ENCODE assay signal across 17 cellular contexts in the genomic region with DNA sequence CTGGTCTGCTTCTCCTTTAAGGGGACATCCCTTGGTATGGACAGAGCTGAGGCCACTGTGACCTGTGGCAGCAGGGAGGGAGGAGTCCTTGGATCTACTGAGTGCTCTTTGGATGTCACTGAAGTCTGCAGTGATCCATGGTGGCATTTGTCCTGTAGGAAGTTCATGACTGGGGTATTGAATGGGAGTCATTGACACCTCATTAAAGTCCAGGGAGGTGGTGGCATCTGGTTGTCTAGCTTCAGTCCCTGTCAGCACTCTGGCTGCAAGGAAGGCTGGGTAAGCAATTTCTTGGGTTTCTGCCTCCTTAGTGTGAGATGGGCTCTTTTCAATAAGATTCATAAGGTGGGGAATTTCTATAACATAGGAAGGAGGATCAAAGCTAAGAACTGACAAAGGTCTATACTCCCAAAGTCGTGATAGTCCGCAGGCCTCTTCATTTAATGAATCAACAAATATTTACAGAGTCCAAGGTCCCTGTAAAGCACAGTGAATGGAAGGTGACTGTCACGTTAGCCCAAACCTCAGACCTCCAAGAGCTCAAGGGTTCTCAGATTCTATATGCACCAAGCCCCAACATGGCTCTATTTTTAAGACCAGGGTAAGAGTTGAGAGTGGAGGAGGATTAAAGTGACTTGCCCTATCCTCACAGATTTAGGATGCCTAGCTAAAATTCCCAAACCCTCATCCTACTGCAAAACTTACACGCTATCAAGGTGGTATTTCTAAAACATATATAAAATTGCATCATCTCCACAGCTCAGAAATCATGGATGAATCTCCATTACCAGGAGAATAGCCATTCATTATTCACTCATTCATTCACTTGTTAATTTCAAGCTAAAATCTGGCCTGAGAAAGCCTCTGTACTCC. TPM values are rescaled to one million over a fixed set of nuclear protein-coding genes. Genes with fewer than 3 reads are reported as not detected.
DNase-seq lines count a peak whose midpoint lies in the region; ATAC-seq, FAIRE-seq and TF ChIP-seq lines count a peak whose summit lies in the region.
"Had no signal": no experiment of that assay in that cellular context is flagged by ENCODE, and none has a peak within 500 bp of the region (broad histone marks: within the 10 kb centered on the region; RNA-seq: fewer than 3 reads in every experiment).

No MANE protein-coding gene starts in this region.

- no peak overlapping the region for H4K8ac ChIP-seq in H9 (replicated peaks; ENCODE audit: insufficient read length, low read depth, low read length)

- H3K18ac ChIP-seq in H9 (ENCODE audit: insufficient read length, low read depth, low read length): no peak overlapping the region

- H3K9ac ChIP-seq in H9 (ENCODE audit: extremely low read depth, insufficient read length, low read length) (no peak overlapping the region), K562 (ENCODE audit: insufficient read depth in 1 of 2, low read depth in 2 of 2, low read length in 2 of 2) (no peak overlapping the region), liver (ENCODE audit: low read depth in 1 of 2, low read length in 2 of 2) (no peak overlapping the region)

- no peak overlapping the region for H3K4me3 ChIP-seq in K562
- H3K4me3 ChIP-seq in liver (ENCODE audit: low read depth in 1 of 3, low read length in 3 of 3): no peak overlapping the region

- H4K5ac ChIP-seq in H9 (ENCODE audit: insufficient read length, low read depth, low read length): no peak overlapping the region

- H2BK15ac ChIP-seq in H9 (ENCODE audit: low read depth, low read length): no peak overlapping the region

- no peak overlapping the region for H3K56ac ChIP-seq in H9 (ENCODE audit: insufficient read length, low read depth, low read length)

- H3K27ac ChIP-seq in H9 (ENCODE audit: insufficient read length, low read depth, low read length) (no peak overlapping the region), K562 (ENCODE audit: extremely low read depth, low read depth, low read length) (no peak overlapping the region), liver (ENCODE audit: low read depth in 1 of 2, low read length in 2 of 2) (no peak overlapping the region)

- no peak overlapping the region for H3T11ph ChIP-seq in H9 (ENCODE audit: low read length)

- H3K4me1 ChIP-seq in H9 (ENCODE audit: insufficient read depth, low read length) (peaks cover 3% of the 10 kb centered on the region; the same call in 1 of the 2 replicates), K562 (replicated peaks in 1 of 2; ENCODE audit: control insufficient read depth in 2 of 2, insufficient read depth in 2 of 2, low read length in 2 of 2) (no peaks in the 10 kb centered on the region), liver (ENCODE audit: control insufficient read depth in 4 of 4, insufficient read depth in 4 of 4, low read length in 3 of 4) (peaks cover 0 to 14% (median 4%) of the 10 kb centered on the region in 4 donors)

- no peak overlapping the region for H3K14ac ChIP-seq in H9 (ENCODE audit: insufficient read depth, low read length)

- no peak overlapping the region for H3K27ac Mint-ChIP-seq in H9
- H3K27ac Mint-ChIP-seq in activated CD8-positive, alpha-beta memory T cell treated with anti-CD3 and anti-CD28 coated beads, Interleukin-2, amount 10 ng/mL, durations not matched to agents 7 days and 5 days: no peak overlapping the region
- H3K27ac Mint-ChIP-seq: B cell; CD4-positive, alpha-beta memory T cell; IgD-negative memory B cell had no signal

- no peak overlapping the region for H2BK12ac ChIP-seq in H9 (ENCODE audit: insufficient read length, low read depth, low read length)

- H3K36me3 ChIP-seq in K562 (ENCODE audit: control insufficient read depth, insufficient read depth, low read length) (no peaks in the 10 kb centered on the region), liver (ENCODE audit: control insufficient read depth in 4 of 4, insufficient read depth in 3 of 4, low read depth in 1 of 4, low read length in 3 of 4) (no peaks in the 10 kb centered on the region)

- H4K20me1 ChIP-seq in H9 (ENCODE audit: control insufficient read depth, insufficient read depth, insufficient read length): no peaks in the 10 kb centered on the region
- H4K20me1 ChIP-seq in K562 (replicated peaks; ENCODE audit: control insufficient read depth, insufficient read depth, low read length): no peaks in the 10 kb centered on the region

- H3K27me3 ChIP-seq in H9 (ENCODE audit: insufficient read depth, low read length): peaks cover 2% of the 10 kb centered on the region; the same call in 1 of the 2 replicates
- peaks cover 9 to 19% of the 10 kb centered on the region in 2 experiments; a peak in 4 of 5 replicates for H3K27me3 ChIP-seq in K562 (ENCODE audit: control insufficient read depth in 2 of 2, insufficient read depth in 2 of 2, low read length in 2 of 2)
- no peaks in the 10 kb centered on the region for H3K27me3 ChIP-seq in liver (ENCODE audit: control insufficient read depth in 4 of 4, insufficient read depth in 4 of 4, low read length in 3 of 4)

- H3K79me1 ChIP-seq in H9 (ENCODE audit: insufficient read depth, low read depth, low read length, poor library complexity, severe bottlenecking): no peaks in the 10 kb centered on the region

- H3K23me2 ChIP-seq in H9 (ENCODE audit: insufficient read length, low read depth, low read length, poor library complexity, severe bottlenecking): no peaks in the 10 kb centered on the region

- ATAC-seq in K562 (no peak), HG03342 (IDR thresholded peaks at IDR 0.05; ENCODE audit: unreplicated experiment) (no peak)
- no peak for ATAC-seq in activated CD8-positive, alpha-beta memory T cell treated with anti-CD3 and anti-CD28 coated beads, Interleukin-2, amount 10 ng/mL, durations not matched to agents 7 days and 5 days
- ATAC-seq: HCT116 had no signal

- WGBS in H9 (ENCODE audit: extremely low coverage, insufficient read length, low lambda C conversion rate): no CpG with 5 or more reads among the region's 4 CpGs
- WGBS in K562 (ENCODE audit: insufficient coverage, low coverage, missing lambda C conversion rate): 1% methylated on average over 4 of the region's 4 CpGs
- WGBS in liver: 16% methylated on average over 4 of the region's 4 CpGs

- no peak for TF ChIP-seq CTCF in H9 (conservative IDR thresholded peaks at IDR 0.05)
- TF ChIP-seq CTCF in K562 (IDR thresholded peaks at IDR 0.05 in 2 of 3, conservative IDR thresholded peaks at IDR 0.05 in 1 of 3; ENCODE audit: insufficient read depth in 2 of 3, low read depth in 1 of 3, low read length in 3 of 3): no peak
- TF ChIP-seq CTCF in liver (IDR thresholded peaks at IDR 0.05; ENCODE audit: low read depth, low read length, missing input control): no peak

- no peaks in the 10 kb centered on the region for H3K36me3 Mint-ChIP-seq in H9 (ENCODE audit: insufficient read depth in 1 of 3, low read depth in 3 of 3)
- H3K36me3 Mint-ChIP-seq in activated CD8-positive, alpha-beta memory T cell treated with anti-CD3 and anti-CD28 coated beads, Interleukin-2, amount 10 ng/mL, durations not matched to agents 7 days and 5 days: no peaks in the 10 kb centered on the region
- H3K36me3 Mint-ChIP-seq: CD4-positive, alpha-beta memory T cell; IgD-negative memory B cell had no signal

- H3K9me1 ChIP-seq in K562 (ENCODE audit: control insufficient read depth, insufficient read depth, low read length): no peaks in the 10 kb centered on the region

- no peak overlapping the region for H3K4me2 ChIP-seq in H9 (ENCODE audit: insufficient read depth, insufficient read length, low read length)
- H3K4me2 ChIP-seq in K562 (ENCODE audit: insufficient read depth, low read length): no peak overlapping the region

- POLR2A ChIA-PET in K562 (lab: Yijun Ruan, JAX): interaction anchor here (0.7 to 1.1 kb wide), 3 partner anchors 8 to 67 kb away, joined by 3 read pairs; no protein-coding TSS in a partner anchor

- H3K9me3 Mint-ChIP-seq in H9: no peaks in the 10 kb centered on the region
- H3K9me3 Mint-ChIP-seq in activated CD8-positive, alpha-beta memory T cell treated with anti-CD3 and anti-CD28 coated beads, Interleukin-2, amount 10 ng/mL, durations not matched to agents 7 days and 5 days (ENCODE audit: low read depth): no peaks in the 10 kb centered on the region
- H3K9me3 Mint-ChIP-seq: IgD-negative memory B cell had no signal

- intact Hi-C loops in K562 (cut with micrococcal nuclease): loop anchor here (10.0 kb wide), 1 partner anchor 54 kb away; no protein-coding TSS in a partner anchor

- no peak overlapping the region for H2AFZ ChIP-seq in H9 (ENCODE audit: low read length)
- H2AFZ ChIP-seq in K562 (ENCODE audit: low read depth, low read length): no peak overlapping the region

- no TSS peak for BruUV-seq in K562 (replicated peaks; lab: Mats Ljungman, UMichigan)

- no peak overlapping the region for H3K4ac ChIP-seq in H9 (ENCODE audit: low read depth, low read length)

- H2AK5ac ChIP-seq in H9 (ENCODE audit: insufficient read length, low read length): no peak overlapping the region

- CTCF ChIA-PET in K562 (lab: Yijun Ruan, JAX; ENCODE audit: low intra/inter-chr PET ratio): no interaction called here
- CTCF ChIA-PET in activated CD8-positive, alpha-beta memory T cell treated with anti-CD3 and anti-CD28 coated beads, Interleukin-2, amount 10 ng/mL, durations not matched to agents 7 days and 5 days (lab: Charles Lee): no interaction called here

- TF ChIP-seq RAD21 in K562 (CRISPR knock-in tag; conservative IDR thresholded peaks at IDR 0.05 in 1 of 2, IDR thresholded peaks at IDR 0.05 in 1 of 2): no peak
- no peak for TF ChIP-seq RAD21 in liver (IDR thresholded peaks at IDR 0.05)

- no peak overlapping the region for H4K91ac ChIP-seq in H9 (ENCODE audit: insufficient read length, low read depth, low read length)

- no peak for TF ChIP-seq EP300 in K562 (IDR thresholded peaks at IDR 0.05; ENCODE audit: low read length)

- H2BK20ac ChIP-seq in H9 (ENCODE audit: low read depth, low read length, poor library complexity, severe bottlenecking): no peak overlapping the region

- H3K79me2 ChIP-seq in H9 (ENCODE audit: insufficient read depth, low read length): no peaks in the 10 kb centered on the region
- no peaks in the 10 kb centered on the region for H3K79me2 ChIP-seq in K562 (ENCODE audit: control insufficient read depth, insufficient read depth, low read length)

- H3K4me1 Mint-ChIP-seq in H9: peaks cover 23 to 26% of the 10 kb centered on the region in 2 experiments
- H3K4me1 Mint-ChIP-seq in activated CD8-positive, alpha-beta memory T cell treated with anti-CD3 and anti-CD28 coated beads, Interleukin-2, amount 10 ng/mL, durations not matched to agents 7 days and 5 days: no peaks in the 10 kb centered on the region
- H3K4me1 Mint-ChIP-seq: B cell; CD4-positive, alpha-beta memory T cell; IgD-negative memory B cell had no signal

- no peak overlapping the region for H3K23ac ChIP-seq in H9 (ENCODE audit: insufficient read length, low read depth, low read length)

- in situ Hi-C loops in K562 (cut with MboI): no loop called here

- H3K9me3 ChIP-seq in H9 (ENCODE audit: control insufficient read depth, low read depth, low read length) (no peaks in the 10 kb centered on the region), K562 (replicated peaks; ENCODE audit: control insufficient read depth, insufficient read depth, low read depth, low read length) (no peaks in the 10 kb centered on the region), liver (ENCODE audit: control insufficient read depth in 4 of 4, low read length in 3 of 4) (no peaks in the 10 kb centered on the region)

- DNase-seq in H9: peak; percentile 2
- DNase-seq in K562 (ENCODE audit: extremely low read depth in 1 of 4, low spot score in 3 of 4): no peak
- DNase-seq in activated CD8-positive, alpha-beta memory T cell treated with anti-CD3 and anti-CD28 coated beads, Interleukin-2, amount 10 ng/mL, durations not matched to agents 7 days and 5 days: no peak
- DNase-seq in NCI-H2227 (lab: John Stamatoyannopoulos, UW; ENCODE audit: unreplicated experiment): no peak
- no peak for DNase-seq in T-helper 2 cell
- DNase-seq: C1 segment of cervical spinal cord; CD4-positive, alpha-beta memory T cell; DND-41; GF-D8 had no signal

- H2BK120ac ChIP-seq in H9 (ENCODE audit: low read depth, low read length, poor library complexity, severe bottlenecking): no peak overlapping the region

- H3K27me3 Mint-ChIP-seq in H9 (ENCODE audit: low read depth): peaks cover 6% of the 10 kb centered on the region
- H3K27me3 Mint-ChIP-seq in activated CD8-positive, alpha-beta memory T cell treated with anti-CD3 and anti-CD28 coated beads, Interleukin-2, amount 10 ng/mL, durations not matched to agents 7 days and 5 days: peaks cover 17% of the 10 kb centered on the region

- no peak overlapping the region for H2BK5ac ChIP-seq in H9 (ENCODE audit: insufficient read length, low read length)

- FAIRE-seq in K562 (lab: Jason Lieb, UNC): no peak
- FAIRE-seq: A204.1, GM19239 had no signal

- no peak for TF ChIP-seq POLR2A in K562 (conservative IDR thresholded peaks at IDR 0.05)

- H3K4me3 Mint-ChIP-seq in H9: no peak overlapping the region
- H3K4me3 Mint-ChIP-seq in activated CD8-positive, alpha-beta memory T cell treated with anti-CD3 and anti-CD28 coated beads, Interleukin-2, amount 10 ng/mL, durations not matched to agents 7 days and 5 days: no peak overlapping the region
- H3K4me3 Mint-ChIP-seq: B cell; CD4-positive, alpha-beta memory T cell; IgD-negative memory B cell had no signal

RNA-seq across cellular contexts. Expression of a gene that starts 40.2 kb away (rescaled TPM):
- total RNA-seq in H9 (2021) (4.3 and 4.5 TPM in 2 replicates), K562 (2014; rRNA removed) (not detected in 2 replicates), K562 (2014; rRNA removed; fragmentation: Illumina TruSeq; extraction: Trizol) (not detected in 2 replicates), K562 (2015; rRNA removed; fragmentation: Illumina TruSeq; extraction: Trizol) (not detected in 2 replicates), K562 (2021) (0.54 TPM in 1 of 2 replicates, not detected in the other), liver (10 to 100 TPM in 1 of 2 donors, 1 to 10 TPM in 1; 6.9 to 50.9 TPM)
- not detected in 2 replicates for total RNA-seq in K562 (2011; cell fraction: chromatin; rRNA removed; ENCODE audit: low replicate concordance)
- not detected in 2 replicates for total RNA-seq in K562 (2011; cell fraction: nucleolus; rRNA removed)
- not detected in 2 replicates for total RNA-seq in K562 (2011; cell fraction: nucleoplasm; rRNA removed)
- polyA plus RNA-seq in K562 (2011; rRNA removed) (not detected in 2 replicates), K562 (2014; fragmentation: Illumina TruSeq; extraction: Trizol) (not detected in 2 replicates), K562 (2014; fragmentation: Nextera tagmentation; extraction: Ambion mirVana) (not detected), K562 (2014; rRNA removed) (not detected in 2 replicates), liver (10 to 100 TPM; 15.6 to 18.7 TPM)
- not detected in 2 replicates for polyA plus RNA-seq in K562 (2011; cell fraction: cytosol; rRNA removed)
- not detected in 2 replicates for polyA plus RNA-seq in K562 (2011; cell fraction: nucleus; rRNA removed)
- polyA plus RNA-seq in K562 (2012): not detected in 2 replicates
- not detected in 2 replicates for polyA minus RNA-seq in K562 (2011; rRNA and poly(A)+ RNA removed)
- polyA minus RNA-seq in K562 (2011; cell fraction: cytosol; rRNA and poly(A)+ RNA removed): not detected in 2 replicates
- polyA minus RNA-seq in K562 (2011; cell fraction: nucleus; rRNA and poly(A)+ RNA removed): not detected in 2 replicates
- under 1 TPM; 0.53 to 0.77 TPM for total RNA-seq in activated CD8-positive, alpha-beta memory T cell treated with anti-CD3 and anti-CD28 coated beads, Interleukin-2, amount 10 ng/mL, durations not matched to agents 7 days and 5 days
- total RNA-seq: H4 had no signal
